25 cellular contexts compared by ENCODE assay signal in the genomic region with DNA sequence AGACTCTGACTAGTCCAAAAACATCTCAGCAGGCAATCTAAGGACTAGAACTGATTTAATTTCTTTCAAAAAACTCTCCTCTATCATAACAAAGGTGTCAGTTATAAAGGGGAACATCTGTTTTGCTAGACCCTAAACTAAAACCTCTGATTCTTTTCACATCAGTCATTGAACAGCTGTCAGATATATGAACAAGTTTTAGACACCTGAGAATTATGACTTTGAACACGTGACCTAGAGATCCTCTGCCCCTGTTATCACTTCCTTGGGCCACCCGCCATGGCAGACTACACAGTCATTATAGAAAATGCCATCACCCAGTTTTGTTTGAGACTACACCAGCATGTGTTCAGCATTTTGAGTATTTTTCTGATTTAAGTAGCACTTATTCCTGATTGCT.
DNase-seq lines count a peak whose midpoint lies in the region; ATAC-seq and TF ChIP-seq lines count a peak whose summit lies in the region.
"Had no signal": no experiment of that assay in that cellular context is flagged by ENCODE, and none has a peak within 500 bp of the region (broad histone marks: within the 10 kb centered on the region; RNA-seq: fewer than 3 reads in every experiment).

No MANE protein-coding gene starts in this region.

- BruUV-seq in IMR-90 (replicated peaks; lab: Mats Ljungman, UMichigan): no TSS peak

- H3K27ac ChIP-seq in IMR-90 (ENCODE audit: insufficient read depth, low read length): no peak overlapping the region
- H3K27ac ChIP-seq in ascending aorta: peak overlapping the region; percentile 69 to 75
- peak overlapping the region; percentile 78 for H3K27ac ChIP-seq in subcutaneous abdominal adipose tissue (ENCODE audit: low read depth, low read length)
- H3K27ac ChIP-seq: colonic mucosa had no signal

- H3K27ac Mint-ChIP-seq in mesothelial cell of epicardium: peak overlapping the region; percentile 95
- H3K27ac Mint-ChIP-seq: T-helper 17 cell had no signal

- CTCF ChIA-PET in IMR-90 (lab: Yijun Ruan, JAX): no interaction called here

- no peak overlapping the region for H3K4me3 Mint-ChIP-seq in mesothelial cell of epicardium
- H3K4me3 Mint-ChIP-seq in activated T-cell treated with anti-CD3 and anti-CD28 coated beads, Interleukin-2, amount 50 U/mL, for 4 hours: no peak overlapping the region
- H3K4me3 Mint-ChIP-seq: CD4-positive, CD25-positive, alpha-beta regulatory T cell; effector memory CD8-positive, alpha-beta T cell; T-helper 17 cell had no signal

- no peak overlapping the region for H3K23ac ChIP-seq in IMR-90 (ENCODE audit: low read depth, low read length)

- no peak overlapping the region; the same call in 2 of the 3 replicates for H2BK15ac ChIP-seq in IMR-90 (ENCODE audit: low read depth, low read length)

- no peak overlapping the region for H2AK5ac ChIP-seq in IMR-90 (ENCODE audit: low read depth, low read length)

- 0 out of 2 replicates have a peak overlapping the region, but pooled peaks have one; percentile 2 for H2BK20ac ChIP-seq in IMR-90 (ENCODE audit: low read depth, low read length)

- DNase-seq in IMR-90 (no peak), ascending aorta (ENCODE audit: low spot score in 2 of 2) (no peak), mesothelial cell of epicardium (ENCODE audit: low spot score in 2 of 2, unreplicated experiment in 2 of 2) (no peak), lower leg skin (ENCODE audit: low spot score in 2 of 2) (no peak)
- no peak for DNase-seq in activated T-cell treated with anti-CD3 and anti-CD28 coated beads, Interleukin-2, amount 50 U/mL, for 4 hours
- DNase-seq: activated CD4-positive, alpha-beta T cell treated with anti-CD3 and anti-CD28 coated beads for 4 hours; activated naive CD4-positive, alpha-beta T cell; activated T-cell treated with anti-CD3 and anti-CD28 coated beads, Interleukin-2, amount 50 U/mL, for 48 hours; adrenal gland; CD4-positive, CD25-positive, alpha-beta regulatory T cell; colonic mucosa; DMS 273 treated with DMSO at 0.1 percent for 48 hours; effector memory CD8-positive, alpha-beta T cell; GM23248; islet precursor cell; KG1; NCI-H1436; NCI-H2107; NCI-H524; stimulated activated CD4-positive, alpha-beta T cell treated with anti-CD3 and anti-CD28 coated beads, Interleukin-2, amount 100 ng/mL, for 24 hours; T-helper 17 cell had no signal

- intact Hi-C loops in IMR-90 (cut with micrococcal nuclease): loop anchor here (2.0 to 10.0 kb wide), 3 partner anchors 118 to 425 kb away; no protein-coding TSS in a partner anchor
- intact Hi-C loops in ascending aorta (cut with DNase I): loop anchor here (2.0 to 5.0 kb wide), 4 partner anchors 122 to 427 kb away; partner anchors contain the start of gene TBL1XR1
- intact Hi-C loops in lower leg skin (cut with DNase I; ENCODE audit: low total_unique reads): no loop called here

- H3K9me1 ChIP-seq in IMR-90 (ENCODE audit: insufficient read depth, low read length): no peaks in the 10 kb centered on the region

- TF ChIP-seq CTCF in IMR-90 (conservative IDR thresholded peaks at IDR 0.05; ENCODE audit: low read depth, low read length): no peak
- TF ChIP-seq CTCF in ascending aorta (IDR thresholded peaks at IDR 0.05): no peak
- no peak for TF ChIP-seq CTCF in mesothelial cell of epicardium (IDR thresholded peaks at IDR 0.05; ENCODE audit: unreplicated experiment)
- no peak for TF ChIP-seq CTCF in lower leg skin (IDR thresholded peaks at IDR 0.05)

- H3K79me1 ChIP-seq in IMR-90 (ENCODE audit: low read depth in 1 of 2, low read length in 2 of 2): no peaks in the 10 kb centered on the region

- no peak overlapping the region for H2AK9ac ChIP-seq in IMR-90 (replicated peaks; ENCODE audit: low read depth, low read length, poor library complexity)

- TF ChIP-seq POLR2A in IMR-90 (IDR thresholded peaks at IDR 0.05; ENCODE audit: low read depth, low read length) (no peak), lower leg skin (IDR thresholded peaks at IDR 0.05) (no peak)

- H3K36me3 ChIP-seq in IMR-90 (ENCODE audit: control insufficient read depth, insufficient read depth, low read length) (no peaks in the 10 kb centered on the region), ascending aorta (no peaks in the 10 kb centered on the region), subcutaneous abdominal adipose tissue (ENCODE audit: control insufficient read depth in 5 of 5, insufficient read depth in 5 of 5, low read length in 5 of 5) (no peaks in the 10 kb centered on the region)
- H3K36me3 ChIP-seq: adrenal gland, colonic mucosa had no signal

- no peaks in the 10 kb centered on the region for H3K36me3 Mint-ChIP-seq in mesothelial cell of epicardium
- H3K36me3 Mint-ChIP-seq in activated T-cell treated with anti-CD3 and anti-CD28 coated beads, Interleukin-2, amount 50 U/mL, for 4 hours (ENCODE audit: insufficient read depth): no peaks in the 10 kb centered on the region
- H3K36me3 Mint-ChIP-seq: CD4-positive, CD25-positive, alpha-beta regulatory T cell had no signal

- no peak overlapping the region for H3K14ac ChIP-seq in IMR-90 (replicated peaks; ENCODE audit: low read depth, low read length)

- peak overlapping the region; percentile 77 for H3K18ac ChIP-seq in IMR-90 (ENCODE audit: low read depth, low read length)

- H3K4me2 ChIP-seq in IMR-90 (ENCODE audit: low read depth, low read length): no peak overlapping the region
- H3K4me2 ChIP-seq: smooth muscle cell had no signal

- no peaks in the 10 kb centered on the region for H3K27me3 Mint-ChIP-seq in mesothelial cell of epicardium (ENCODE audit: low read depth)
- no peaks in the 10 kb centered on the region for H3K27me3 Mint-ChIP-seq in activated T-cell treated with anti-CD3 and anti-CD28 coated beads, Interleukin-2, amount 50 U/mL, for 4 hours (ENCODE audit: low read depth)
- H3K27me3 Mint-ChIP-seq: CD4-positive, CD25-positive, alpha-beta regulatory T cell; effector memory CD8-positive, alpha-beta T cell; T-helper 17 cell had no signal

- dilution Hi-C loops in IMR-90 (cut with HindIII; ENCODE audit: low sequenced_read_pairs, unreplicated experiment): no loop called here

- H2AFZ ChIP-seq in IMR-90 (replicated peaks; ENCODE audit: low read length, poor library complexity): no peak overlapping the region
- H2AFZ ChIP-seq: GM23248 had no signal

- H4K91ac ChIP-seq in IMR-90 (ENCODE audit: insufficient read depth, low read depth, low read length): no peak overlapping the region

- no peak for TF ChIP-seq RAD21 in IMR-90 (IDR thresholded peaks at IDR 0.05; ENCODE audit: low read length)

- no peak overlapping the region for H2BK5ac ChIP-seq in IMR-90 (ENCODE audit: low read depth, low read length, poor library complexity, severe bottlenecking)

- H4K8ac ChIP-seq in IMR-90 (ENCODE audit: low read depth in 2 of 2, low read length in 2 of 2): no peak overlapping the region

- no peak overlapping the region for H3K9ac ChIP-seq in IMR-90 (ENCODE audit: low read depth, low read length)
- no peak overlapping the region for H3K9ac ChIP-seq in subcutaneous abdominal adipose tissue (ENCODE audit: low read length in 5 of 5)
- H3K9ac ChIP-seq: GM23248 had no signal

- 0 out of 2 replicates have a peak overlapping the region, but pooled peaks have one; percentile 18 for H3K4ac ChIP-seq in IMR-90 (ENCODE audit: low read depth, low read length)

- H2BK120ac ChIP-seq in IMR-90 (ENCODE audit: low read depth, low read length): peak overlapping the region; percentile 22

- peaks cover 47% of the 10 kb centered on the region for H3K4me1 Mint-ChIP-seq in mesothelial cell of epicardium
- H3K4me1 Mint-ChIP-seq in activated T-cell treated with anti-CD3 and anti-CD28 coated beads, Interleukin-2, amount 50 U/mL, for 4 hours (ENCODE audit: low read depth): peaks cover 1% of the 10 kb centered on the region
- H3K4me1 Mint-ChIP-seq: CD4-positive, CD25-positive, alpha-beta regulatory T cell had no signal

- H4K20me1 ChIP-seq in IMR-90 (ENCODE audit: insufficient read depth, low read length): no peaks in the 10 kb centered on the region

- H3K27me3 ChIP-seq in IMR-90 (ENCODE audit: control insufficient read depth, insufficient read depth, low read length) (no peaks in the 10 kb centered on the region), ascending aorta (no peaks in the 10 kb centered on the region), subcutaneous abdominal adipose tissue (ENCODE audit: control insufficient read depth in 5 of 5, insufficient read depth in 4 of 5, low read length in 5 of 5) (no peaks in the 10 kb centered on the region)
- H3K27me3 ChIP-seq: adrenal gland, colonic mucosa had no signal

- no peaks in the 10 kb centered on the region for H3K9me3 Mint-ChIP-seq in mesothelial cell of epicardium
- no peaks in the 10 kb centered on the region for H3K9me3 Mint-ChIP-seq in activated T-cell treated with anti-CD3 and anti-CD28 coated beads, Interleukin-2, amount 50 U/mL, for 4 hours
- H3K9me3 Mint-ChIP-seq: CD4-positive, CD25-positive, alpha-beta regulatory T cell; effector memory CD8-positive, alpha-beta T cell had no signal

- H3K4me1 ChIP-seq in IMR-90 (ENCODE audit: control insufficient read depth, insufficient read depth, low read length) (peaks cover 8% of the 10 kb centered on the region), ascending aorta (peaks cover 0 to 25% of the 10 kb centered on the region in 2 donors), subcutaneous abdominal adipose tissue (ENCODE audit: control insufficient read depth in 5 of 5, insufficient read depth in 5 of 5, low read length in 5 of 5) (peaks cover 0 to 33% (median 24%) of the 10 kb centered on the region in 5 donors)
- H3K4me1 ChIP-seq: colonic mucosa had no signal

- in situ Hi-C loops in IMR-90 (cut with MboI; ENCODE audit: low sequenced_read_pairs): no loop called here

- H3K56ac ChIP-seq in IMR-90 (ENCODE audit: extremely low read depth, insufficient read depth, low read length): no peak overlapping the region

- H3K9me3 ChIP-seq in IMR-90 (ENCODE audit: control insufficient read depth, insufficient read depth, low read length) (no peaks in the 10 kb centered on the region), ascending aorta (no peaks in the 10 kb centered on the region), subcutaneous abdominal adipose tissue (ENCODE audit: control insufficient read depth in 5 of 5, low read length in 5 of 5) (no peaks in the 10 kb centered on the region)
- H3K9me3 ChIP-seq: adrenal gland, colonic mucosa had no signal

- POLR2A ChIA-PET in IMR-90 (lab: Charles Lee; ENCODE audit: unreplicated experiment): no interaction called here

- H4K5ac ChIP-seq in IMR-90 (ENCODE audit: low read depth, low read length): peak overlapping the region; percentile 69; the same call in 1 of the 2 replicates

- 90% methylated on average over 2 of the region's 2 CpGs; no CpG with 5 or more reads in 1 of the 2 experiments for WGBS in IMR-90 (ENCODE audit: extremely low coverage in 2 of 2, insufficient read length in 1 of 2), 2 experiments
- WGBS in lower leg skin, 2 donors: 90 to 93% methylated on average over 2 of the region's 2 CpGs

- H3K4me3 ChIP-seq in IMR-90 (ENCODE audit: insufficient read depth, low read depth, low read length): no peak overlapping the region
- H3K4me3 ChIP-seq in ascending aorta: no peak overlapping the region
- no peak overlapping the region for H3K4me3 ChIP-seq in subcutaneous abdominal adipose tissue (ENCODE audit: low read depth in 1 of 5, low read length in 5 of 5)
- no peak overlapping the region for H3K4me3 ChIP-seq in lower leg skin (ENCODE audit: low read depth, poor library complexity, severe bottlenecking)
- H3K4me3 ChIP-seq: adrenal gland, colonic mucosa, GM23248, lung, smooth muscle cell had no signal

- ATAC-seq in IMR-90 (ENCODE audit: low read depth): no peak
- no peak for ATAC-seq in esophagus mucosa
- no peak for ATAC-seq in activated T-cell treated with anti-CD3 and anti-CD28 coated beads, Interleukin-2, amount 50 U/mL, for 4 hours
- ATAC-seq: effector memory CD8-positive, alpha-beta T cell; T-helper 17 cell had no signal
